23 cellular contexts compared by ENCODE assay signal in the genomic region with DNA sequence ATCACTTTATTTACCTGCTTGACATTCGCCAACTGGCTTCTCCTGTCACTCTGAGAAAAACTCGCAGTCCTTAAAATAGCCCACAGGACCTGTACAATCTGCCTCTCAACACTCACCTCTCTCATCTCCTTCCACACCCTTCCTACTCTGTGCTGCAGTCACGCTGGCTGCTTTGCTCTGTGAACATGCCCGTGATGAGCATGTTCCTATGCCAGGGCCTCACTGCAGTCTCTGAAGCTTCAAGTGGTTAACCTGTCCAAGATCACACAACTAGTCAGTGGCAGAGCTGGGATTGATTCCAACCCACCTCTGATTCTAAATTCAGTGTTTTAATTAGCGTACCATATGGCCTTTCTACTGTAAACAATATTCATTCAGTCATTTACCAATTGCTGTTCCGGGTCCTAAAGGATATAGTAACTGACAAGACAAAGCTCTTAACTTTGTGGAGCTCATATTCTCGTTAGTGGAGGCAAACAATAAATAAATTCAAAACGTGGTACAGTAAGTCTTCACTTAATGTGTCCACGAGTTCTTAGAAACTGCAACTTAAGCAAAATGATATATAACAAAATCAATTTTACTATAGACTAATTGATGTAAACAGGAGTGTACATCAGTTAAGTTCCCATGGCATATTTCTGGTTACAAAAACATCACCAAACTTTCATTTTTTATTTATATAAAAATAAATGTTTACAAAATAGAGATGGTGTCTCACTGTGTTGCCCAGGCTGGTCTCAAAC.
"Had no signal": no experiment of that assay in that cellular context is flagged by ENCODE, and none has a peak within 500 bp of the region (broad histone marks: within the 10 kb centered on the region; RNA-seq: fewer than 3 reads in every experiment).

No MANE protein-coding gene starts in this region.

- H3K4me1 ChIP-seq: adrenal gland, ascending aorta, gastroesophageal sphincter, heart left ventricle, lower lobe of right lung, testis, vagina had no signal

- DNase-seq: activated CD4-positive, alpha-beta T cell treated with anti-CD3 and anti-CD28 coated beads, Interleukin-2, amount 50 U/mL, for 4 hours; activated CD8-positive, alpha-beta memory T cell treated with anti-CD3 and anti-CD28 coated beads, Interleukin-2, amount 50 U/mL, for 48 hours; activated naive CD4-positive, alpha-beta T cell; activated T-cell treated with anti-CD3 and anti-CD28 coated beads, Interleukin-2, amount 50 U/mL, for 4 hours; adrenal gland; brain microvascular endothelial cell; left cardiac atrium; lower lobe of right lung; naive B cell; nucleus accumbens; stimulated activated CD4-positive, alpha-beta T cell treated with anti-CD3 and anti-CD28 coated beads, Interleukin-2, amount 100 ng/mL, for 48 hours; stimulated activated CD8-positive, alpha-beta memory T cell treated with anti-CD3 and anti-CD28 coated beads, Interleukin-4, amount 100 ng/mL, for 48 hours; stimulated activated naive CD4-positive, alpha-beta T cell; T1000; testis; trophoblast cell had no signal

- H3K4me3 ChIP-seq: adrenal gland, ascending aorta, coronary artery, gastroesophageal sphincter, heart left ventricle, lower lobe of right lung, testis, vagina had no signal

- H3K27me3 ChIP-seq: adrenal gland, ascending aorta, brain microvascular endothelial cell, gastroesophageal sphincter, heart left ventricle, testis, vagina had no signal

- H3K27ac ChIP-seq: adrenal gland, ascending aorta, brain microvascular endothelial cell, coronary artery, epithelial cell of prostate, gastroesophageal sphincter, heart left ventricle, lower lobe of right lung, testis, vagina had no signal

- H3K36me3 ChIP-seq: adrenal gland, ascending aorta, brain microvascular endothelial cell, gastroesophageal sphincter, heart left ventricle, lower lobe of right lung, vagina had no signal

- ATAC-seq: activated T-cell treated with anti-CD3 and anti-CD28 coated beads, Interleukin-2, amount 50 U/mL, for 4 hours; gastroesophageal sphincter; lower lobe of right lung; WTC11 had no signal

- H3K9me3 ChIP-seq: adrenal gland, ascending aorta, gastroesophageal sphincter, heart left ventricle, lower lobe of right lung, testis, vagina had no signal
